In the genomic region with DNA sequence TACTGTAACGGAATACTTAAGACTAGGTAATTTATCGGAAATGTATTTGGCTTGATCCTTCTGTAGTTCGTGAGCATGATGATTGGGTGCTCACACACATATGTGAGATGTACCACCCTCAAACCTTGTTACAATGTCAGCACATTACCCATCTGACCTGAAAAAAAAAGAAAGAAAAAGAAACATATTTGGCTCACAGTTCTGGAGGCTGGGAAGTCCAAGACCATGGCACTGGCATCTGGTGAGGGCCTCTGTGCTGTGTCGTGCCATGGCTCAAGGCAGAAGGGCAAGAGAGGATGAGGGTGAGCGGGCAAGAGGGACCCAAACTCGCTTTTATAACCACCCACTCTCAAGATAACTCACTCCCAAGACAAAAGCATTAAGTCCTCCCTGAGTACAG, we compare ENCODE assay signal across 18 cellular contexts. TPM values are rescaled to one million over a fixed set of nuclear protein-coding genes. Genes with fewer than 3 reads are reported as not detected.
DNase-seq lines count a peak whose midpoint lies in the region; ATAC-seq, FAIRE-seq and TF ChIP-seq lines count a peak whose summit lies in the region.
"Had no signal": no experiment of that assay in that cellular context is flagged by ENCODE, and none has a peak within 500 bp of the region (broad histone marks: within the 10 kb centered on the region; RNA-seq: fewer than 3 reads in every experiment).

No MANE protein-coding gene starts in this region.

- TF ChIP-seq RAD21 in HepG2 (CRISPR knock-in tag; IDR thresholded peaks at IDR 0.05) = no peak

- H3K4me3 Mint-ChIP-seq in glutamatergic neuron (ENCODE audit: unreplicated experiment) = no peak overlapping the region
- H3K4me3 Mint-ChIP-seq: CD14-positive monocyte; CD4-positive, alpha-beta memory T cell; H9 had no signal

- TF ChIP-seq POLR2A in HepG2 (IDR thresholded peaks at IDR 0.05; ENCODE audit: insufficient read depth in 1 of 2, low read depth in 2 of 2, low read length in 2 of 2) = no peak
- no peak for TF ChIP-seq POLR2A in right lobe of liver (IDR thresholded peaks at IDR 0.05)

- no peaks in the 10 kb centered on the region for H3K36me3 ChIP-seq in HepG2 (replicated peaks in 1 of 2; ENCODE audit: control insufficient read depth in 1 of 2, insufficient read depth in 2 of 2, low read length in 2 of 2)
- H3K36me3 ChIP-seq in right lobe of liver = no peaks in the 10 kb centered on the region
- no peaks in the 10 kb centered on the region for H3K36me3 ChIP-seq in smooth muscle cell (ENCODE audit: low read depth)
- peaks cover 0 to 4% of the 10 kb centered on the region in 2 donors for H3K36me3 ChIP-seq in kidney (ENCODE audit: control insufficient read depth in 1 of 2, insufficient read depth in 2 of 2, low read length in 2 of 2)
- H3K36me3 ChIP-seq: BLaER1 had no signal

- intact Hi-C loops in HepG2 (cut with micrococcal nuclease; ENCODE audit: unreplicated experiment) = no loop called here
- intact Hi-C loops in right lobe of liver (cut with DNase I) = no loop called here
- intact Hi-C loops in kidney (cut with DNase I) = no loop called here

- H2AFZ ChIP-seq in HepG2 (ENCODE audit: low read length) = no peak overlapping the region
- H2AFZ ChIP-seq in smooth muscle cell (ENCODE audit: low read depth) = no peak overlapping the region

- peaks cover 3% of the 10 kb centered on the region for H3K9me3 Mint-ChIP-seq in glutamatergic neuron (ENCODE audit: unreplicated experiment)

- no peak overlapping the region for H3K9ac ChIP-seq in HepG2 (ENCODE audit: insufficient read depth, low read depth, low read length)
- H3K9ac ChIP-seq in smooth muscle cell (ENCODE audit: low read depth) = no peak overlapping the region
- no peak overlapping the region for H3K9ac ChIP-seq in kidney (ENCODE audit: low read length in 2 of 2)
- H3K9ac ChIP-seq: BLaER1 had no signal

- H3K4me1 ChIP-seq in HepG2 (ENCODE audit: insufficient read depth, low read length) = peaks cover 38% of the 10 kb centered on the region
- no peaks in the 10 kb centered on the region for H3K4me1 ChIP-seq in right lobe of liver
- H3K4me1 ChIP-seq in smooth muscle cell (ENCODE audit: low read depth) = peaks cover 2% of the 10 kb centered on the region
- peaks cover 13 to 19% of the 10 kb centered on the region in 2 donors for H3K4me1 ChIP-seq in kidney (ENCODE audit: control insufficient read depth in 1 of 2, insufficient read depth in 1 of 2, low read depth in 1 of 2, low read length in 2 of 2)
- H3K4me1 ChIP-seq: BLaER1 had no signal

- peak overlapping the region; percentile 17 for H3K27ac Mint-ChIP-seq in glutamatergic neuron (ENCODE audit: unreplicated experiment)
- H3K27ac Mint-ChIP-seq: CD4-positive, alpha-beta memory T cell; H9 had no signal

- DNase-seq in HepG2 (ENCODE audit: low spot score) = no peak
- no peak for DNase-seq in right lobe of liver
- no peak for DNase-seq in glutamatergic neuron
- no peak for DNase-seq in smooth muscle cell (lab: John Stamatoyannopoulos, UW; ENCODE audit: unreplicated experiment)
- no peak for DNase-seq in kidney
- no peak for DNase-seq in NCI-H1105 treated with DMSO at 0.1 percent for 48 hours (lab: John Stamatoyannopoulos, UW)
- no peak for DNase-seq in H4 (ENCODE audit: low spot score)
- DNase-seq: CD4-positive, alpha-beta memory T cell; DMS79 treated with DMSO at 0.1 percent for 48 hours; GF-D8; GOT3; H9 had no signal

- POLR2A ChIA-PET in HepG2 (lab: Yijun Ruan, JAX) = no interaction called here

- H3K9me3 ChIP-seq in HepG2 (ENCODE audit: low read length) (no peaks in the 10 kb centered on the region), right lobe of liver (no peaks in the 10 kb centered on the region), smooth muscle cell (replicated peaks; ENCODE audit: low read depth) (no peaks in the 10 kb centered on the region), kidney (ENCODE audit: control insufficient read depth in 1 of 2, low read length in 2 of 2) (peaks cover 0 to 14% of the 10 kb centered on the region in 2 donors)

- no peaks in the 10 kb centered on the region for H3F3A ChIP-seq in smooth muscle cell (ENCODE audit: low read depth)

- H3K4me3 ChIP-seq in HepG2 (replicated peaks in 1 of 3; ENCODE audit: insufficient read depth in 1 of 3, low read depth in 2 of 3, low read length in 3 of 3) = no peak overlapping the region
- no peak overlapping the region for H3K4me3 ChIP-seq in right lobe of liver
- no peak overlapping the region for H3K4me3 ChIP-seq in smooth muscle cell
- no peak overlapping the region for H3K4me3 ChIP-seq in kidney (ENCODE audit: low read length in 2 of 2)
- H3K4me3 ChIP-seq: BLaER1 had no signal

- H3K4me2 ChIP-seq in HepG2 (ENCODE audit: low read depth, low read length) = peak overlapping the region; percentile 34; the same call in 1 of the 2 replicates
- H3K4me2 ChIP-seq in smooth muscle cell = peak overlapping the region; percentile 21
- H3K4me2 ChIP-seq: BLaER1 had no signal

- H3K4me1 Mint-ChIP-seq in glutamatergic neuron (ENCODE audit: low read depth, unreplicated experiment) = no peaks in the 10 kb centered on the region
- H3K4me1 Mint-ChIP-seq: CD14-positive monocyte, H9 had no signal

- peaks cover 7% of the 10 kb centered on the region for H3K36me3 Mint-ChIP-seq in glutamatergic neuron (ENCODE audit: unreplicated experiment)
- H3K36me3 Mint-ChIP-seq: CD14-positive monocyte had no signal

- CTCF ChIA-PET in HepG2 (lab: Yijun Ruan, JAX; ENCODE audit: low intra/inter-chr PET ratio, low total read pairs) = no interaction called here

- no peak for ATAC-seq in HepG2
- no peak for ATAC-seq in right lobe of liver

- H3K27me3 ChIP-seq in HepG2 (ENCODE audit: control insufficient read depth in 1 of 2, insufficient read depth in 2 of 2, low read length in 2 of 2) (no peaks in the 10 kb centered on the region; a peak in 1 of 5 replicates), right lobe of liver (no peaks in the 10 kb centered on the region), smooth muscle cell (ENCODE audit: low read depth) (no peaks in the 10 kb centered on the region)
- H3K27me3 ChIP-seq: BLaER1 had no signal

- WGBS in HepG2 (ENCODE audit: low lambda C conversion rate) = 75% methylated on average over 6 of the region's 6 CpGs
- 92% methylated on average over 4 of the region's 6 CpGs for WGBS in right lobe of liver (ENCODE audit: insufficient coverage, low coverage, low lambda C conversion rate, missing lambda C conversion rate)
- 88% methylated on average over 6 of the region's 6 CpGs for whole genome bisulfite sequencing in smooth muscle cell (ENCODE audit: low lambda C conversion rate)

- TF ChIP-seq CTCF in HepG2 (CRISPR knock-in tag; IDR thresholded peaks at IDR 0.05) (no peak), right lobe of liver (IDR thresholded peaks at IDR 0.05) (no peak), glutamatergic neuron (IDR thresholded peaks at IDR 0.05; ENCODE audit: partially characterized antibody, unreplicated experiment) (no peak), smooth muscle cell (IDR thresholded peaks at IDR 0.05; ENCODE audit: borderline replicate concordance, insufficient read depth, poor library complexity, severe bottlenecking) (no peak), kidney (IDR thresholded peaks at IDR 0.05; ENCODE audit: borderline replicate concordance, extremely low read depth, insufficient read depth) (no peak)

- TF ChIP-seq EP300 in HepG2 (IDR thresholded peaks at IDR 0.05; ENCODE audit: low read depth in 2 of 2, low read length in 2 of 2) = no peak
- no peak for TF ChIP-seq EP300 in HepG2 (CRISPR knock-in tag; IDR thresholded peaks at IDR 0.05; ENCODE audit: borderline replicate concordance)

- no peaks in the 10 kb centered on the region for H4K20me1 ChIP-seq in HepG2 (ENCODE audit: insufficient read depth, low read length)
- H4K20me1 ChIP-seq in smooth muscle cell (ENCODE audit: low read depth) = no peaks in the 10 kb centered on the region
- H4K20me1 ChIP-seq: BLaER1 had no signal

- peaks cover 4% of the 10 kb centered on the region for H3K27me3 Mint-ChIP-seq in glutamatergic neuron (ENCODE audit: unreplicated experiment)

- H3K79me2 ChIP-seq in HepG2 (ENCODE audit: insufficient read depth, low read length) = no peaks in the 10 kb centered on the region
- no peaks in the 10 kb centered on the region for H3K79me2 ChIP-seq in smooth muscle cell (ENCODE audit: low read depth)

- no TSS peak for BruUV-seq in HepG2 (replicated peaks; lab: Mats Ljungman, UMichigan)

- no peak for FAIRE-seq in HepG2 (lab: Jason Lieb, UNC)
- no peak for FAIRE-seq in kidney (lab: Jason Lieb, UNC)

- in situ Hi-C loops in HepG2 (cut with HindIII; ENCODE audit: extremely low pct_ligation_motif_present, low pct_unique_long_range_greater_than_20kb) = no loop called here

- H3K27ac ChIP-seq in HepG2 (ENCODE audit: extremely low read length, insufficient read depth, low read length) = no peak overlapping the region
- no peak overlapping the region for H3K27ac ChIP-seq in right lobe of liver
- peak overlapping the region; percentile 23 for H3K27ac ChIP-seq in smooth muscle cell (ENCODE audit: low read depth)
- H3K27ac ChIP-seq in kidney (ENCODE audit: low read depth in 2 of 2, low read length in 2 of 2) = no peak overlapping the region
- H3K27ac ChIP-seq: 22Rv1, BLaER1 had no signal

RNA-seq across cellular contexts. Expression of a gene that starts 7.0 kb away (rescaled TPM):
- total RNA-seq in HepG2 (2016; rRNA removed; fragmentation: Illumina TruSeq; extraction: Trizol) = not detected in 2 replicates
- total RNA-seq in HepG2 (2016; cell fraction: cytosol; rRNA removed; fragmentation: Illumina TruSeq; extraction: Trizol; ENCODE audit: low read depth) = not detected in 2 replicates
- total RNA-seq in HepG2 (2016; cell fraction: insoluble cytoplasmic fraction; rRNA removed; fragmentation: Illumina TruSeq; extraction: Trizol) = not detected in 2 replicates
- not detected in 2 replicates for total RNA-seq in HepG2 (2016; cell fraction: membrane; rRNA removed; fragmentation: Illumina TruSeq; extraction: Trizol)
- total RNA-seq in HepG2 (2016; cell fraction: nucleus; rRNA removed; fragmentation: Illumina TruSeq; extraction: Trizol) = not detected in 2 replicates
- not detected in 2 replicates for polyA plus RNA-seq in HepG2 (2011; rRNA removed)
- polyA plus RNA-seq in HepG2 (2011; cell fraction: cytosol; rRNA removed) = not detected in 2 replicates
- not detected in 2 replicates for polyA plus RNA-seq in HepG2 (2011; cell fraction: nucleus; rRNA removed)
- not detected in 2 replicates for polyA plus RNA-seq in HepG2 (2012)
- polyA plus RNA-seq in HepG2 (2016; cell fraction: cytosol; fragmentation: Illumina TruSeq; extraction: Trizol; ENCODE audit: low read depth) = not detected in 2 replicates
- not detected in 2 replicates for polyA plus RNA-seq in HepG2 (2016; cell fraction: insoluble cytoplasmic fraction; fragmentation: Illumina TruSeq; extraction: Trizol; ENCODE audit: low read depth)
- not detected in 2 replicates for polyA plus RNA-seq in HepG2 (2016; cell fraction: membrane; fragmentation: Illumina TruSeq; extraction: Trizol; ENCODE audit: low read depth)
- not detected in 2 replicates for polyA plus RNA-seq in HepG2 (2016; cell fraction: nucleus; fragmentation: Illumina TruSeq; extraction: Trizol; ENCODE audit: insufficient read depth, low read depth)
- polyA minus RNA-seq in HepG2 (2011; rRNA and poly(A)+ RNA removed; ENCODE audit: low replicate concordance) = not detected in 2 replicates
- polyA minus RNA-seq in HepG2 (2011; cell fraction: cytosol; rRNA and poly(A)+ RNA removed) = not detected in 2 replicates
- not detected in 2 replicates for polyA minus RNA-seq in HepG2 (2011; cell fraction: nucleus; rRNA and poly(A)+ RNA removed)
- not detected for total RNA-seq in right lobe of liver
- not detected for total RNA-seq in glutamatergic neuron (ENCODE audit: unreplicated experiment)
- not detected in 2 replicates for total RNA-seq in smooth muscle cell
- not detected in 2 replicates for polyA plus RNA-seq in smooth muscle cell
- not detected for total RNA-seq in kidney
- polyA plus RNA-seq in kidney (ENCODE audit: insufficient read depth, low read depth, low replicate concordance) = not detected
- not detected in 2 replicates for total RNA-seq in H4 (2014; rRNA removed; shearing (Covaris generic))
- total RNA-seq: A673; CD4-positive, alpha-beta memory T cell; H9; HT-29 had no signal
- polyA plus RNA-seq: AG04450; CD14-positive monocyte; CD4-positive, alpha-beta memory T cell had no signal

RNA-seq across cellular contexts. Expression of a gene that starts 9.2 kb away (rescaled TPM):
- not detected in 2 replicates for total RNA-seq in HepG2 (2016; rRNA removed; fragmentation: Illumina TruSeq; extraction: Trizol)
- total RNA-seq in HepG2 (2016; cell fraction: cytosol; rRNA removed; fragmentation: Illumina TruSeq; extraction: Trizol; ENCODE audit: low read depth) = not detected in 2 replicates
- total RNA-seq in HepG2 (2016; cell fraction: insoluble cytoplasmic fraction; rRNA removed; fragmentation: Illumina TruSeq; extraction: Trizol) = not detected in 2 replicates
- total RNA-seq in HepG2 (2016; cell fraction: membrane; rRNA removed; fragmentation: Illumina TruSeq; extraction: Trizol) = not detected in 2 replicates
- total RNA-seq in HepG2 (2016; cell fraction: nucleus; rRNA removed; fragmentation: Illumina TruSeq; extraction: Trizol) = not detected in 2 replicates
- 0.07 TPM in 1 of 2 replicates, not detected in the other for polyA plus RNA-seq in HepG2 (2011; rRNA removed)
- 0.03 TPM in 1 of 2 replicates, not detected in the other for polyA plus RNA-seq in HepG2 (2011; cell fraction: cytosol; rRNA removed)
- polyA plus RNA-seq in HepG2 (2011; cell fraction: nucleus; rRNA removed) = not detected in 2 replicates
- polyA plus RNA-seq in HepG2 (2012) = 0.90 and 1.0 TPM in 2 replicates
- not detected in 2 replicates for polyA plus RNA-seq in HepG2 (2016; cell fraction: cytosol; fragmentation: Illumina TruSeq; extraction: Trizol; ENCODE audit: low read depth)
- polyA plus RNA-seq in HepG2 (2016; cell fraction: insoluble cytoplasmic fraction; fragmentation: Illumina TruSeq; extraction: Trizol; ENCODE audit: low read depth) = not detected in 2 replicates
- not detected in 2 replicates for polyA plus RNA-seq in HepG2 (2016; cell fraction: membrane; fragmentation: Illumina TruSeq; extraction: Trizol; ENCODE audit: low read depth)
- polyA plus RNA-seq in HepG2 (2016; cell fraction: nucleus; fragmentation: Illumina TruSeq; extraction: Trizol; ENCODE audit: insufficient read depth, low read depth) = not detected in 2 replicates
- not detected in 2 replicates for polyA minus RNA-seq in HepG2 (2011; rRNA and poly(A)+ RNA removed; ENCODE audit: low replicate concordance)
- not detected in 2 replicates for polyA minus RNA-seq in HepG2 (2011; cell fraction: cytosol; rRNA and poly(A)+ RNA removed)
- polyA minus RNA-seq in HepG2 (2011; cell fraction: nucleus; rRNA and poly(A)+ RNA removed) = 0.13 TPM in 1 of 2 replicates, not detected in the other
- total RNA-seq in right lobe of liver = not detected
- total RNA-seq in glutamatergic neuron (ENCODE audit: unreplicated experiment) = not detected
- total RNA-seq in smooth muscle cell = not detected in 2 replicates
- 0.08 TPM in 1 of 2 replicates, not detected in the other for polyA plus RNA-seq in smooth muscle cell
- not detected for total RNA-seq in kidney
- 0.39 TPM for polyA plus RNA-seq in kidney (ENCODE audit: insufficient read depth, low read depth, low replicate concordance)
- not detected in 2 replicates for total RNA-seq in H4 (2014; rRNA removed; shearing (Covaris generic))
- total RNA-seq: A673; CD4-positive, alpha-beta memory T cell; H9; HT-29 had no signal
- polyA plus RNA-seq: AG04450; CD14-positive monocyte; CD4-positive, alpha-beta memory T cell had no signal
